18 cellular contexts compared by ENCODE assay signal in the genomic region with DNA sequence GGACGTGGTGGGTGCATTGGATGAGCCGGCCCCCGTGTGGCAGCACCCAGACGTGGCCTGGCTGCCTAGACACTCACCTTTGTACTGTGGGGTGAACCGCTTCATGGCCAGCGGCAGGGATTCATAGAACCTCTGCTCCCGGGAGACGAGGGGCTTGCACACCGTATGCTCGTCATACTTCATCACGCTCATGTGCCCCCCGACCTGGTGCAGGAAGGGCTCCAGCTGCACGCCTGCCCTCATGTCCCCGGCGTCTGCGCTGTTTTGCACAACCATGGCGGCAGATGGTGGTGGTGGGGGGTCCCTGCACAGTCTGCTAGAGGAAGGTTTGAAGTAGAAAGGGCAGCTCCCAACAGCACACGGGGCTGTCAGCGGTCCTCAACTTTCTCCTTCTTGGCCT. TPM values are rescaled to one million over a fixed set of nuclear protein-coding genes. Genes with fewer than 3 reads are reported as not detected.
DNase-seq lines count a peak whose midpoint lies in the region; ATAC-seq, FAIRE-seq and TF ChIP-seq lines count a peak whose summit lies in the region.
"Had no signal": no experiment of that assay in that cellular context is flagged by ENCODE, and none has a peak within 500 bp of the region (broad histone marks: within the 10 kb centered on the region; RNA-seq: fewer than 3 reads in every experiment).

No MANE protein-coding gene starts in this region.

- POLR2A ChIA-PET in HepG2 (lab: Yijun Ruan, JAX) = no interaction called here

- H3K36me3 Mint-ChIP-seq in activated T-helper 1 cell treated with anti-CD3 and anti-CD28 coated beads, Interleukin-12 subunit alpha, Interleukin-12 subunit beta, Interleukin-2, Interleukin-4 antibody, amounts not matched to agents 30 ng/mL and 10 ng/mL and 1 ng/mL, durations not matched to agents 14 hours and 24 hours and 36 hours (ENCODE audit: low read depth) = no peaks in the 10 kb centered on the region
- H3K36me3 Mint-ChIP-seq: CD4-positive, CD25-positive, alpha-beta regulatory T cell; IgD-negative memory B cell had no signal

- no peak overlapping the region for H3K4me2 ChIP-seq in DND-41 (ENCODE audit: insufficient read depth, low read length)
- H3K4me2 ChIP-seq in HepG2 (ENCODE audit: low read depth, low read length) = no peak overlapping the region

- no peak overlapping the region for H3K27ac Mint-ChIP-seq in activated T-helper 1 cell treated with anti-CD3 and anti-CD28 coated beads, Interleukin-12 subunit alpha, Interleukin-12 subunit beta, Interleukin-2, Interleukin-4 antibody, amounts not matched to agents 30 ng/mL and 10 ng/mL and 1 ng/mL, durations not matched to agents 14 hours and 24 hours and 36 hours
- H3K27ac Mint-ChIP-seq: CD4-positive, CD25-positive, alpha-beta regulatory T cell; IgD-negative memory B cell had no signal

- ATAC-seq in Right ventricle myocardium inferior = no peak
- no peak for ATAC-seq in DND-41 (ENCODE audit: insufficient read depth, low read depth)
- peak; percentile 36 for ATAC-seq in HepG2
- ATAC-seq in omental fat pad (ENCODE audit: low FRiP score) = no peak

- 0 out of 2 replicates have a peak, but pooled peaks have one; percentile 19 for TF ChIP-seq RAD21 in HepG2 (CRISPR knock-in tag; IDR thresholded peaks at IDR 0.05)

- peaks cover 50% of the 10 kb centered on the region for H3K36me3 ChIP-seq in right atrium auricular region
- H3K36me3 ChIP-seq in DND-41 (ENCODE audit: insufficient read depth, low read length) = no peaks in the 10 kb centered on the region
- H3K36me3 ChIP-seq in HepG2 (replicated peaks in 1 of 2; ENCODE audit: control insufficient read depth in 1 of 2, insufficient read depth in 2 of 2, low read length in 2 of 2) = no peaks in the 10 kb centered on the region
- H3K36me3 ChIP-seq in skeletal muscle tissue (ENCODE audit: control insufficient read depth in 3 of 3, insufficient read depth in 3 of 3, low read length in 3 of 3) = peaks cover 39 to 51% (median 39%) of the 10 kb centered on the region in 3 donors
- H3K36me3 ChIP-seq: HAP-1 had no signal

- H3K27me3 Mint-ChIP-seq in activated T-helper 1 cell treated with anti-CD3 and anti-CD28 coated beads, Interleukin-12 subunit alpha, Interleukin-12 subunit beta, Interleukin-2, Interleukin-4 antibody, amounts not matched to agents 30 ng/mL and 10 ng/mL and 1 ng/mL, durations not matched to agents 14 hours and 24 hours and 36 hours (ENCODE audit: insufficient read depth) = peaks cover 2% of the 10 kb centered on the region
- H3K27me3 Mint-ChIP-seq: CD4-positive, CD25-positive, alpha-beta regulatory T cell; IgD-negative memory B cell had no signal

- TF ChIP-seq CTCF in right atrium auricular region (IDR thresholded peaks at IDR 0.05) = no peak
- peak; percentile 10 for TF ChIP-seq CTCF in DND-41 (IDR thresholded peaks at IDR 0.05; ENCODE audit: borderline replicate concordance, extremely low read depth, low read length, poor library complexity, severe bottlenecking)
- TF ChIP-seq CTCF in HepG2 (CRISPR knock-in tag; IDR thresholded peaks at IDR 0.05) = peak; percentile 25; the same call in 1 of the 2 replicates
- no peak for TF ChIP-seq CTCF in omental fat pad (IDR thresholded peaks at IDR 0.05)

- H3K27me3 ChIP-seq in right atrium auricular region (no peaks in the 10 kb centered on the region), DND-41 (ENCODE audit: insufficient read depth, low read length, poor library complexity) (no peaks in the 10 kb centered on the region), HepG2 (ENCODE audit: control insufficient read depth in 1 of 2, insufficient read depth in 2 of 2, low read length in 2 of 2) (peaks cover 0 to 4% of the 10 kb centered on the region in 2 experiments; a peak in 2 of 5 replicates), skeletal muscle tissue (ENCODE audit: control insufficient read depth in 3 of 3, insufficient read depth in 3 of 3, low read length in 3 of 3) (no peaks in the 10 kb centered on the region)

- CTCF ChIA-PET in HepG2 (lab: Yijun Ruan, JAX; ENCODE audit: low intra/inter-chr PET ratio, low total read pairs) = no interaction called here

- DNase-seq in Right ventricle myocardium inferior (ENCODE audit: missing footprints) = peak; percentile 58
- no peak for DNase-seq in right atrium auricular region (ENCODE audit: low spot score)
- no peak for DNase-seq in DND-41
- no peak for DNase-seq in HepG2 (ENCODE audit: low spot score)
- DNase-seq in omental fat pad (ENCODE audit: low spot score) = no peak
- DNase-seq in activated T-helper 1 cell treated with anti-CD3 and anti-CD28 coated beads, Interleukin-12 subunit alpha, Interleukin-12 subunit beta, Interleukin-2, Interleukin-4 antibody, amounts not matched to agents 30 ng/mL and 10 ng/mL and 1 ng/mL, durations not matched to agents 14 hours and 24 hours and 36 hours (ENCODE audit: low spot score) = no peak
- DNase-seq: CD4-positive, CD25-positive, alpha-beta regulatory T cell; DMS53 had no signal

- H3K4me1 ChIP-seq in right atrium auricular region (peaks cover 0 to 48% of the 10 kb centered on the region in 2 donors), DND-41 (ENCODE audit: insufficient read depth, low read length) (no peaks in the 10 kb centered on the region), HepG2 (ENCODE audit: insufficient read depth, low read length) (peaks cover 25% of the 10 kb centered on the region), skeletal muscle tissue (ENCODE audit: control insufficient read depth in 3 of 3, insufficient read depth in 3 of 3, low read length in 3 of 3) (peaks cover 96 to 98% (median 97%) of the 10 kb centered on the region in 3 donors)
- H3K4me1 ChIP-seq: HAP-1 had no signal

- H3K9ac ChIP-seq in DND-41 (ENCODE audit: low read depth, low read length) (no peak overlapping the region), HepG2 (ENCODE audit: insufficient read depth, low read depth, low read length) (no peak overlapping the region), skeletal muscle tissue (ENCODE audit: low read depth in 1 of 3, low read length in 3 of 3) (peak overlapping the region in 2 of 3 donors; percentile 34 to 73)

- no peak for FAIRE-seq in HepG2 (lab: Jason Lieb, UNC)
- FAIRE-seq: GM18507, GM19239, H1 had no signal

- no peak overlapping the region for H3K4me3 Mint-ChIP-seq in activated T-helper 1 cell treated with anti-CD3 and anti-CD28 coated beads, Interleukin-12 subunit alpha, Interleukin-12 subunit beta, Interleukin-2, Interleukin-4 antibody, amounts not matched to agents 30 ng/mL and 10 ng/mL and 1 ng/mL, durations not matched to agents 14 hours and 24 hours and 36 hours
- H3K4me3 Mint-ChIP-seq: CD4-positive, CD25-positive, alpha-beta regulatory T cell; IgD-negative memory B cell had no signal

- no peak for TF ChIP-seq EP300 in HepG2 (IDR thresholded peaks at IDR 0.05; ENCODE audit: low read depth in 2 of 2, low read length in 2 of 2)
- no peak for TF ChIP-seq EP300 in HepG2 (CRISPR knock-in tag; IDR thresholded peaks at IDR 0.05; ENCODE audit: borderline replicate concordance)

- H3K4me3 ChIP-seq in right atrium auricular region (no peak overlapping the region), DND-41 (ENCODE audit: low read depth in 1 of 2, low read length in 2 of 2) (no peak overlapping the region), HepG2 (replicated peaks in 1 of 3; ENCODE audit: insufficient read depth in 1 of 3, low read depth in 2 of 3, low read length in 3 of 3) (no peak overlapping the region), skeletal muscle tissue (ENCODE audit: low read length in 3 of 3) (peak overlapping the region in 2 of 3 donors; percentile 2 to 12)
- H3K4me3 ChIP-seq: HAP-1 had no signal

- H3K27ac ChIP-seq in right atrium auricular region (no peak overlapping the region), DND-41 (ENCODE audit: low read length) (no peak overlapping the region), HepG2 (ENCODE audit: extremely low read length, insufficient read depth, low read length) (no peak overlapping the region), skeletal muscle tissue (ENCODE audit: low read depth, low read length) (peak overlapping the region; percentile 96)
- H3K27ac ChIP-seq: 22Rv1 had no signal

- no peaks in the 10 kb centered on the region for H3K79me2 ChIP-seq in DND-41 (ENCODE audit: insufficient read depth, low read length)
- no peaks in the 10 kb centered on the region for H3K79me2 ChIP-seq in HepG2 (ENCODE audit: insufficient read depth, low read length)

- H3K9me3 ChIP-seq in right atrium auricular region (no peaks in the 10 kb centered on the region), DND-41 (ENCODE audit: insufficient read depth, low read length, severe bottlenecking) (no peaks in the 10 kb centered on the region), HepG2 (ENCODE audit: low read length) (no peaks in the 10 kb centered on the region), skeletal muscle tissue (ENCODE audit: control insufficient read depth in 3 of 3, low read length in 3 of 3) (no peaks in the 10 kb centered on the region)
- H3K9me3 ChIP-seq: HAP-1 had no signal

- no peaks in the 10 kb centered on the region for H3K4me1 Mint-ChIP-seq in activated T-helper 1 cell treated with anti-CD3 and anti-CD28 coated beads, Interleukin-12 subunit alpha, Interleukin-12 subunit beta, Interleukin-2, Interleukin-4 antibody, amounts not matched to agents 30 ng/mL and 10 ng/mL and 1 ng/mL, durations not matched to agents 14 hours and 24 hours and 36 hours (ENCODE audit: low read depth)
- H3K4me1 Mint-ChIP-seq: CD4-positive, CD25-positive, alpha-beta regulatory T cell; IgD-negative memory B cell had no signal

- H4K20me1 ChIP-seq in DND-41 (ENCODE audit: insufficient read depth, low read length) (peaks cover 3% of the 10 kb centered on the region; the same call in 1 of the 2 replicates), HepG2 (ENCODE audit: insufficient read depth, low read length) (no peaks in the 10 kb centered on the region)

- intact Hi-C loops in Right ventricle myocardium inferior (cut with DNase I) (no loop called here), HepG2 (cut with micrococcal nuclease; ENCODE audit: unreplicated experiment) (no loop called here)
- intact Hi-C loops in activated T-helper 1 cell treated with anti-CD3 and anti-CD28 coated beads, Interleukin-12 subunit alpha, Interleukin-12 subunit beta, Interleukin-2, Interleukin-4 antibody, amounts not matched to agents 30 ng/mL and 10 ng/mL and 1 ng/mL, durations not matched to agents 14 hours and 24 hours and 36 hours (cut with micrococcal nuclease) = no loop called here

- WGBS in HepG2 (ENCODE audit: low lambda C conversion rate) = 65% methylated on average over 16 of the region's 19 CpGs

- H2AFZ ChIP-seq in DND-41 (ENCODE audit: low read depth, low read length) (no peak overlapping the region), HepG2 (ENCODE audit: low read length) (no peak overlapping the region)

- no peaks in the 10 kb centered on the region for H3K9me3 Mint-ChIP-seq in activated T-helper 1 cell treated with anti-CD3 and anti-CD28 coated beads, Interleukin-12 subunit alpha, Interleukin-12 subunit beta, Interleukin-2, Interleukin-4 antibody, amounts not matched to agents 30 ng/mL and 10 ng/mL and 1 ng/mL, durations not matched to agents 14 hours and 24 hours and 36 hours
- H3K9me3 Mint-ChIP-seq: CD4-positive, CD25-positive, alpha-beta regulatory T cell; IgD-negative memory B cell had no signal

- in situ Hi-C loops in HepG2 (cut with HindIII; ENCODE audit: extremely low pct_ligation_motif_present, low pct_unique_long_range_greater_than_20kb) = no loop called here

- no peak for TF ChIP-seq POLR2A in HepG2 (IDR thresholded peaks at IDR 0.05; ENCODE audit: insufficient read depth in 1 of 2, low read depth in 2 of 2, low read length in 2 of 2)

- BruUV-seq in HepG2 (replicated peaks; lab: Mats Ljungman, UMichigan) = no TSS peak

RNA-seq across cellular contexts. Expression of a gene that starts 11.5 kb away (rescaled TPM):
- total RNA-seq in Right ventricle myocardium inferior (47.6 TPM), right atrium auricular region (10 to 100 TPM; 17.3 to 29.9 TPM), HepG2 (2016; rRNA removed; fragmentation: Illumina TruSeq; extraction: Trizol) (0.11 and 0.44 TPM in 2 replicates), skeletal muscle tissue (13.6 TPM), omental fat pad (1 to 10 TPM in 1 of 4 donors, under 1 TPM in 3; 0.19 to 2.2 (median 0.45) TPM)
- total RNA-seq in HepG2 (2016; cell fraction: cytosol; rRNA removed; fragmentation: Illumina TruSeq; extraction: Trizol; ENCODE audit: low read depth) = 0.18 and 0.40 TPM in 2 replicates
- 0.28 and 0.52 TPM in 2 replicates for total RNA-seq in HepG2 (2016; cell fraction: insoluble cytoplasmic fraction; rRNA removed; fragmentation: Illumina TruSeq; extraction: Trizol)
- total RNA-seq in HepG2 (2016; cell fraction: membrane; rRNA removed; fragmentation: Illumina TruSeq; extraction: Trizol) = 0.17 TPM in 1 of 2 replicates, not detected in the other
- total RNA-seq in HepG2 (2016; cell fraction: nucleus; rRNA removed; fragmentation: Illumina TruSeq; extraction: Trizol) = 0.53 TPM in 2 replicates
- polyA plus RNA-seq in HepG2 (2011; rRNA removed) = 0.18 and 0.48 TPM in 2 replicates
- polyA plus RNA-seq in HepG2 (2011; cell fraction: cytosol; rRNA removed) = 0.16 and 0.22 TPM in 2 replicates
- 0.63 and 0.76 TPM in 2 replicates for polyA plus RNA-seq in HepG2 (2011; cell fraction: nucleus; rRNA removed)
- 0.13 TPM in 1 of 2 replicates, not detected in the other for polyA plus RNA-seq in HepG2 (2012)
- polyA plus RNA-seq in HepG2 (2016; cell fraction: cytosol; fragmentation: Illumina TruSeq; extraction: Trizol; ENCODE audit: low read depth) = 0.20 and 0.21 TPM in 2 replicates
- polyA plus RNA-seq in HepG2 (2016; cell fraction: insoluble cytoplasmic fraction; fragmentation: Illumina TruSeq; extraction: Trizol; ENCODE audit: low read depth) = 0.20 and 0.22 TPM in 2 replicates
- polyA plus RNA-seq in HepG2 (2016; cell fraction: membrane; fragmentation: Illumina TruSeq; extraction: Trizol; ENCODE audit: low read depth) = 0.86 TPM in 1 of 2 replicates, not detected in the other
- polyA plus RNA-seq in HepG2 (2016; cell fraction: nucleus; fragmentation: Illumina TruSeq; extraction: Trizol; ENCODE audit: insufficient read depth, low read depth) = 0.40 and 0.75 TPM in 2 replicates
- 0.18 TPM in 1 of 2 replicates, not detected in the other for polyA minus RNA-seq in HepG2 (2011; rRNA and poly(A)+ RNA removed; ENCODE audit: low replicate concordance)
- polyA minus RNA-seq in HepG2 (2011; cell fraction: cytosol; rRNA and poly(A)+ RNA removed) = 0.30 TPM in 1 of 2 replicates, not detected in the other
- polyA minus RNA-seq in HepG2 (2011; cell fraction: nucleus; rRNA and poly(A)+ RNA removed) = 0.62 TPM in 1 of 2 replicates, not detected in the other
- total RNA-seq in activated T-helper 1 cell treated with anti-CD3 and anti-CD28 coated beads, Interleukin-12 subunit alpha, Interleukin-12 subunit beta, Interleukin-2, Interleukin-4 antibody, amounts not matched to agents 30 ng/mL and 10 ng/mL and 1 ng/mL, durations not matched to agents 14 hours and 24 hours and 36 hours = not detected in 2 replicates
- total RNA-seq: A673; CD4-positive, CD25-positive, alpha-beta regulatory T cell; Daoy; HT-29 had no signal
- polyA plus RNA-seq: CD4-positive, CD25-positive, alpha-beta regulatory T cell; IgD-negative memory B cell had no signal

RNA-seq across cellular contexts. Expression of a gene that starts 23.7 kb away (rescaled TPM):
- total RNA-seq in Right ventricle myocardium inferior (215 TPM), right atrium auricular region (100 to 1,000 TPM in 1 of 2 donors, 10 to 100 TPM in 1; 69.1 to 143 TPM), HepG2 (2016; rRNA removed; fragmentation: Illumina TruSeq; extraction: Trizol) (238 and 273 TPM in 2 replicates), skeletal muscle tissue (26.1 TPM), omental fat pad (10 to 100 TPM; 10.4 to 19.6 (median 15.5) TPM)
- 120 and 154 TPM in 2 replicates for total RNA-seq in HepG2 (2016; cell fraction: cytosol; rRNA removed; fragmentation: Illumina TruSeq; extraction: Trizol; ENCODE audit: low read depth)
- 223 and 303 TPM in 2 replicates for total RNA-seq in HepG2 (2016; cell fraction: insoluble cytoplasmic fraction; rRNA removed; fragmentation: Illumina TruSeq; extraction: Trizol)
- total RNA-seq in HepG2 (2016; cell fraction: membrane; rRNA removed; fragmentation: Illumina TruSeq; extraction: Trizol) = 160 and 207 TPM in 2 replicates
- 53.9 and 66.5 TPM in 2 replicates for total RNA-seq in HepG2 (2016; cell fraction: nucleus; rRNA removed; fragmentation: Illumina TruSeq; extraction: Trizol)
- polyA plus RNA-seq in HepG2 (2011; rRNA removed) = 82.4 and 83.3 TPM in 2 replicates
- 43.2 and 56.5 TPM in 2 replicates for polyA plus RNA-seq in HepG2 (2011; cell fraction: cytosol; rRNA removed)
- polyA plus RNA-seq in HepG2 (2011; cell fraction: nucleus; rRNA removed) = 25.4 and 25.6 TPM in 2 replicates
- polyA plus RNA-seq in HepG2 (2012) = 134 and 138 TPM in 2 replicates
- polyA plus RNA-seq in HepG2 (2016; cell fraction: cytosol; fragmentation: Illumina TruSeq; extraction: Trizol; ENCODE audit: low read depth) = 161 and 200 TPM in 2 replicates
- 261 and 288 TPM in 2 replicates for polyA plus RNA-seq in HepG2 (2016; cell fraction: insoluble cytoplasmic fraction; fragmentation: Illumina TruSeq; extraction: Trizol; ENCODE audit: low read depth)
- polyA plus RNA-seq in HepG2 (2016; cell fraction: membrane; fragmentation: Illumina TruSeq; extraction: Trizol; ENCODE audit: low read depth) = 151 and 202 TPM in 2 replicates
- polyA plus RNA-seq in HepG2 (2016; cell fraction: nucleus; fragmentation: Illumina TruSeq; extraction: Trizol; ENCODE audit: insufficient read depth, low read depth) = 129 and 150 TPM in 2 replicates
- polyA minus RNA-seq in HepG2 (2011; rRNA and poly(A)+ RNA removed; ENCODE audit: low replicate concordance) = 13.1 and 30.2 TPM in 2 replicates
- polyA minus RNA-seq in HepG2 (2011; cell fraction: cytosol; rRNA and poly(A)+ RNA removed) = 12.8 and 21.1 TPM in 2 replicates
- 17.4 and 19.8 TPM in 2 replicates for polyA minus RNA-seq in HepG2 (2011; cell fraction: nucleus; rRNA and poly(A)+ RNA removed)
- 123 and 139 TPM in 2 replicates for total RNA-seq in activated T-helper 1 cell treated with anti-CD3 and anti-CD28 coated beads, Interleukin-12 subunit alpha, Interleukin-12 subunit beta, Interleukin-2, Interleukin-4 antibody, amounts not matched to agents 30 ng/mL and 10 ng/mL and 1 ng/mL, durations not matched to agents 14 hours and 24 hours and 36 hours

RNA-seq across cellular contexts. Expression of a gene that starts 53.7 kb away (rescaled TPM):
- total RNA-seq in Right ventricle myocardium inferior (23.2 TPM), right atrium auricular region (10 to 100 TPM; 25.9 to 28.1 TPM), HepG2 (2016; rRNA removed; fragmentation: Illumina TruSeq; extraction: Trizol) (17.9 and 45.2 TPM in 2 replicates), skeletal muscle tissue (21.9 TPM), omental fat pad (10 to 100 TPM; 25.8 to 75.0 (median 40.4) TPM)
- total RNA-seq in HepG2 (2016; cell fraction: cytosol; rRNA removed; fragmentation: Illumina TruSeq; extraction: Trizol; ENCODE audit: low read depth) = 14.2 and 15.8 TPM in 2 replicates
- total RNA-seq in HepG2 (2016; cell fraction: insoluble cytoplasmic fraction; rRNA removed; fragmentation: Illumina TruSeq; extraction: Trizol) = 16.3 and 48.1 TPM in 2 replicates
- total RNA-seq in HepG2 (2016; cell fraction: membrane; rRNA removed; fragmentation: Illumina TruSeq; extraction: Trizol) = 19.9 and 22.2 TPM in 2 replicates
- 44.0 and 55.5 TPM in 2 replicates for total RNA-seq in HepG2 (2016; cell fraction: nucleus; rRNA removed; fragmentation: Illumina TruSeq; extraction: Trizol)
- 62.9 and 76.2 TPM in 2 replicates for polyA plus RNA-seq in HepG2 (2011; rRNA removed)
- 45.0 and 49.7 TPM in 2 replicates for polyA plus RNA-seq in HepG2 (2011; cell fraction: cytosol; rRNA removed)
- polyA plus RNA-seq in HepG2 (2011; cell fraction: nucleus; rRNA removed) = 115 and 140 TPM in 2 replicates
- 46.9 and 65.3 TPM in 2 replicates for polyA plus RNA-seq in HepG2 (2012)
- polyA plus RNA-seq in HepG2 (2016; cell fraction: cytosol; fragmentation: Illumina TruSeq; extraction: Trizol; ENCODE audit: low read depth) = 6.6 and 7.4 TPM in 2 replicates
- 14.0 and 18.6 TPM in 2 replicates for polyA plus RNA-seq in HepG2 (2016; cell fraction: insoluble cytoplasmic fraction; fragmentation: Illumina TruSeq; extraction: Trizol; ENCODE audit: low read depth)
- 12.6 and 12.8 TPM in 2 replicates for polyA plus RNA-seq in HepG2 (2016; cell fraction: membrane; fragmentation: Illumina TruSeq; extraction: Trizol; ENCODE audit: low read depth)
- polyA plus RNA-seq in HepG2 (2016; cell fraction: nucleus; fragmentation: Illumina TruSeq; extraction: Trizol; ENCODE audit: insufficient read depth, low read depth) = 87.5 and 97.1 TPM in 2 replicates
- polyA minus RNA-seq in HepG2 (2011; rRNA and poly(A)+ RNA removed; ENCODE audit: low replicate concordance) = 43.4 and 90.0 TPM in 2 replicates
- polyA minus RNA-seq in HepG2 (2011; cell fraction: cytosol; rRNA and poly(A)+ RNA removed) = 30.7 and 35.8 TPM in 2 replicates
- 80.9 and 103 TPM in 2 replicates for polyA minus RNA-seq in HepG2 (2011; cell fraction: nucleus; rRNA and poly(A)+ RNA removed)
- 63.6 and 64.4 TPM in 2 replicates for total RNA-seq in activated T-helper 1 cell treated with anti-CD3 and anti-CD28 coated beads, Interleukin-12 subunit alpha, Interleukin-12 subunit beta, Interleukin-2, Interleukin-4 antibody, amounts not matched to agents 30 ng/mL and 10 ng/mL and 1 ng/mL, durations not matched to agents 14 hours and 24 hours and 36 hours

Comparison
In these comparisons a context has a peak if more than half of its experiments do, and no peak if none do; other contexts are left out.
1. H3K4me3 ChIP-seq: peak in skeletal muscle tissue (2 of 3); none in right atrium auricular region (0 of 2), DND-41 (0 of 2) and HepG2 (0 of 3).
2. CTCF ChIP-seq: peak in DND-41 (single experiment) and HepG2 (single experiment); none in right atrium auricular region (0 of 2) and omental fat pad (0 of 3).
3. H3K9ac ChIP-seq: peak in skeletal muscle tissue (2 of 3); none in DND-41 (single experiment) and HepG2 (single experiment).